27 cellular contexts compared by ENCODE assay signal in the genomic region with DNA sequence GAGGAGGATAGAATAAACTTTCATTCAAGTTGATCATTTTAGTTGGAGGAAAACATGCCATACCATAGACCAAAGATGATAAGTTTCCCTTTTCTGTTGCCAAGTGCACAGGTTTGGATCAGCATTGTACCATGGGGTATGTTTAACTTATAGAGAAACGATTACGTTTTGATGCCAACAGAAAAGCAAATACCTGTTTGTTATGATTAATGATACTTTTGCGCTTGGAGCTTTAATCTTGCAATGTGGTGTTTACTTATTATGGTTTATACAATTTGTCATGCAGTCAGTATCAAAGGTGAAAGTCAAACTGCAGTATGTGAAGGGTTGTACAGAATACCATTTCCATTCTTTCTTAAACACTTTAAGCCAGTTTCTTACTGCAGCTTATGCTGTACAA. TPM values are rescaled to one million over a fixed set of nuclear protein-coding genes. Genes with fewer than 3 reads are reported as not detected.
"Had no signal": no experiment of that assay in that cellular context is flagged by ENCODE, and none has a peak within 500 bp of the region (broad histone marks: within the 10 kb centered on the region; RNA-seq: fewer than 3 reads in every experiment).

No MANE protein-coding gene starts in this region.

- H3K9me3 ChIP-seq: ascending aorta had no signal

- H3K4me1 ChIP-seq: ascending aorta had no signal

- H3K27me3 ChIP-seq: ascending aorta had no signal

- ATAC-seq: activated naive CD4-positive, alpha-beta T cell treated with anti-CD3 and anti-CD28 coated beads, Interleukin-2, amount 50 U/mL, for 72 hours; activated naive CD8-positive, alpha-beta T cell treated with anti-CD3 and anti-CD28 coated beads, Interleukin-2, amount 50 U/mL, for 24 hours; activated T-cell treated with anti-CD3 and anti-CD28 coated beads, Interleukin-2, amount 50 U/mL, for 4 hours; Right ventricle myocardium inferior; T-cell had no signal

- H3K4me3 ChIP-seq: ascending aorta, SK-N-MC had no signal

- H3K36me3 ChIP-seq: ascending aorta had no signal

- FAIRE-seq: TTC549 had no signal

- DNase-seq: activated B cell treated with CpG ODN at 0.5 μM for 24 hours; activated CD4-positive, alpha-beta memory T cell treated with anti-CD3 and anti-CD28 coated beads for 36 hours; activated CD4-positive, alpha-beta T cell treated with anti-CD3 and anti-CD28 coated beads, Interleukin-2, amount 10 ng/mL, durations not matched to agents 7 days and 5 days; activated CD8-positive, alpha-beta memory T cell treated with anti-CD3 and anti-CD28 coated beads for 24 hours; activated effector memory CD4-positive, alpha-beta T cell treated with anti-CD3 and anti-CD28 coated beads, Interleukin-2, amount 50 U/mL, for 16 hours; activated naive CD4-positive, alpha-beta T cell treated with Interleukin-2 at 50 U/mL for 16 hours; activated naive CD8-positive, alpha-beta T cell treated with anti-CD3 and anti-CD28 coated beads, Interleukin-2, amount 50 U/mL, for 24 hours; activated T-cell treated with anti-CD3 and anti-CD28 coated beads, Interleukin-2, amount 50 U/mL, for 4 hours; amniotic stem cell; NCI-H1092; NCI-H2029; NCI-H2107; NCI-H2171 treated with DMSO at 0.1 percent for 48 hours; NCI-H226; NCI-H526; NCI-H82; NK-92 treated with Interleukin-12 subunit alpha and Interleukin-12 subunit beta, amount 100 ng/mL, for 24 hours; OCI-M1; T-cell; T-helper 2 cell; T1000 had no signal

- H3K27ac ChIP-seq: ascending aorta, KMS-11, SK-N-MC had no signal

RNA-seq across cellular contexts. Expression of gene ARHGEF28, which starts 13.2 kb away (rescaled TPM):
- total RNA-seq: activated B cell treated with CpG ODN at 0.5 μM for 24 hours; activated CD4-positive, alpha-beta T cell treated with anti-CD3 and anti-CD28 coated beads, Interleukin-2, amount 10 ng/mL, durations not matched to agents 7 days and 5 days had no signal
